In genomic region chrX:119728487-119728886, GRCh38 we compare ENCODE assay signal across 17 cellular contexts. TPM values are rescaled to one million over a fixed set of nuclear protein-coding genes. Genes with fewer than 3 reads are reported as not detected.
DNase-seq lines count a peak whose midpoint lies in the region; ATAC-seq and TF ChIP-seq lines count a peak whose summit lies in the region.
"Had no signal": no experiment of that assay in that cellular context is flagged by ENCODE, and none has a peak within 500 bp of the region (broad histone marks: within the 10 kb centered on the region; RNA-seq: fewer than 3 reads in every experiment).

No MANE protein-coding gene starts in this region.

- no TSS peak for BruUV-seq in PC-9 (replicated peaks; lab: Mats Ljungman, UMichigan)

- H3K79me2 ChIP-seq in PC-9 (ENCODE audit: low read depth) = no peaks in the 10 kb centered on the region

- H3K27me3 ChIP-seq in PC-9 (ENCODE audit: insufficient read depth, low read depth) (no peaks in the 10 kb centered on the region), vagina (no peaks in the 10 kb centered on the region)

- H3K27ac ChIP-seq in PC-9 (no peak overlapping the region), vagina (no peak overlapping the region)

- TF ChIP-seq CTCF in GM12873 (IDR thresholded peaks at IDR 0.05; ENCODE audit: insufficient read depth, low read depth, low read length, missing control alignments) (peak; percentile 27), PC-9 (conservative IDR thresholded peaks at IDR 0.05) (peak; percentile 56), epithelial cell of proximal tubule (conservative IDR thresholded peaks at IDR 0.05; ENCODE audit: low read depth, low read length) (peak; percentile 24), vagina (IDR thresholded peaks at IDR 0.05) (no peak)

- ATAC-seq in GM21390 (IDR thresholded peaks at IDR 0.05; ENCODE audit: unreplicated experiment) (no peak), HG02798 (IDR thresholded peaks at IDR 0.05; ENCODE audit: poor library complexity, unreplicated experiment) (no peak), HG02870 (IDR thresholded peaks at IDR 0.05; ENCODE audit: unreplicated experiment) (no peak)
- ATAC-seq: activated naive CD8-positive, alpha-beta T cell treated with anti-CD3 and anti-CD28 coated beads, Interleukin-2, amount 50 U/mL, for 24 hours; right cardiac atrium had no signal

- H3K4me1 ChIP-seq in PC-9 (replicated peaks; ENCODE audit: insufficient read depth) (no peaks in the 10 kb centered on the region), vagina (no peaks in the 10 kb centered on the region)

- no peak for TF ChIP-seq POLR2A in vagina (IDR thresholded peaks at IDR 0.05)

- no peaks in the 10 kb centered on the region for H3K9me2 ChIP-seq in PC-9 (ENCODE audit: insufficient read depth)

- CTCF ChIA-PET in PC-9 (lab: Charles Lee) = interaction anchor here (0.5 to 2.5 kb wide), 8 partner anchors 18 to 215 kb away, joined by 3 to 26 read pairs (median 6); partner anchors contain the start of gene NKAP

- H3K4me2 ChIP-seq in PC-9 = no peak overlapping the region

- intact Hi-C loops in PC-9 (cut with micrococcal nuclease; ENCODE audit: unreplicated experiment) (no loop called here), vagina (cut with DNase I) (no loop called here)

- H3K4me3 ChIP-seq in PC-9 (no peak overlapping the region), epithelial cell of proximal tubule (ENCODE audit: low read depth, low read length) (no peak overlapping the region), vagina (no peak overlapping the region)

- DNase-seq in AG20443 (ENCODE audit: low spot score) (peak; percentile 7), PC-9 (peak in 1 of 2 experiments; percentile 31), epithelial cell of proximal tubule (ENCODE audit: low read depth) (no peak), vagina (ENCODE audit: extremely low spot score in 2 of 2) (no peak)
- DNase-seq: activated naive CD8-positive, alpha-beta T cell treated with anti-CD3 and anti-CD28 coated beads, Interleukin-2, amount 50 U/mL, for 24 hours; activated T-cell treated with anti-CD3 and anti-CD28 coated beads, Interleukin-2, amount 50 U/mL, for 24 hours; GF-D8; GOT3; hippocampal formation; NCI-H2107; right cardiac atrium; stimulated activated CD4-positive, alpha-beta T cell treated with anti-CD3 and anti-CD28 coated beads, Interleukin-2, amount 100 ng/mL, for 48 hours; T-helper 1 cell had no signal

- 0 out of 2 replicates have a peak, but pooled peaks cover 3% of the 10 kb centered on the region for H3F3A ChIP-seq in PC-9 (ENCODE audit: insufficient read depth, low read depth)

- no peak overlapping the region for H2AFZ ChIP-seq in PC-9

- H3K9me3 ChIP-seq in PC-9 (ENCODE audit: insufficient read depth, low read depth) (no peaks in the 10 kb centered on the region), vagina (no peaks in the 10 kb centered on the region)

- POLR2A ChIA-PET in PC-9 (lab: Charles Lee; ENCODE audit: unreplicated experiment) = interaction anchor here (0.6 kb wide), 1 partner anchor 30 kb away, joined by 4 read pairs; no protein-coding TSS in a partner anchor

- H4K20me1 ChIP-seq in PC-9 (ENCODE audit: insufficient read depth) = no peaks in the 10 kb centered on the region

- H3K36me3 ChIP-seq in PC-9 (ENCODE audit: low read depth) (no peaks in the 10 kb centered on the region), vagina (no peaks in the 10 kb centered on the region)

RNA-seq across cellular contexts. Expression of gene SOWAHD, which starts 29.9 kb away (rescaled TPM):
- total RNA-seq in PC-9 (2021) = 1.4 and 2.8 TPM in 2 replicates
- not detected in 2 replicates for total RNA-seq in epithelial cell of proximal tubule
- total RNA-seq in vagina = not detected

RNA-seq across cellular contexts. Expression of gene SEPTIN6, which starts 35.5 kb away (rescaled TPM):
- total RNA-seq in PC-9 (2021) = 32.8 and 43.7 TPM in 2 replicates
- 27.6 and 28.4 TPM in 2 replicates for total RNA-seq in epithelial cell of proximal tubule
- 25.8 TPM for total RNA-seq in vagina

Comparison
In these comparisons a context has a peak if more than half of its experiments do, and no peak if none do; other contexts are left out.
1. CTCF ChIP-seq: peak in GM12873 (single experiment), PC-9 (single experiment) and epithelial cell of proximal tubule (single experiment); none in vagina (0 of 3).